Comparison of ENCODE assay signal across 1 cellular context in the genomic region with DNA sequence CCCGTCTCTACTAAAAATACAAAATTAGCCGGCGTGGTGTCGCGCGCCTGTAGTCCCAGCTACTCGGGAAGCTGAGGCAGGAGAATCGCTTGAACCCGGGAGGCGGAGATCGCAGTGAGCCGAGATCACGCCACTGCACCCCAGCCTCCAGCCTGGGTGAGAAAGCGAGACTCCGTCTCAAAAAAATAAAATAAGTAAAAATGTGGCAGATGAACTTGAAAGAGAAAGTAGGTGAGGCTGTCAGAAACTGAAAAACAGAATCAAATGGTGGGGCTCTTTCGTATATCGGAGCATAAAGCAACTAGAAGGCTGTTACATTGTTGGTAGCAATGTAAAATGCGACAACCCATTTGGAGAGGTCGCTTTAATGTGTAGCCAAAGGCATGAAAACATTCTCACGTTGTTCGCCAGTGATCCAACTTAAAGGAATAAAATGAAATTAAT.
TF ChIP-seq lines count a peak whose summit lies in the region.

No MANE protein-coding gene starts in this region.

TF ChIP-seq in K562, 482 proteins besides CTCF, POLR2A, EP300 and RAD21 (continued from another document and continues in another):
- TF ChIP-seq PATZ1 (CRISPR knock-in tag; IDR thresholded peaks at IDR 0.05; ENCODE audit: borderline replicate concordance), result no peak
- 0 out of 2 replicates have a peak, but pooled peaks have one; percentile 54 for TF ChIP-seq MIER1 (IDR thresholded peaks at IDR 0.05; ENCODE audit: low read depth)
- TF ChIP-seq PTTG1 (tag; IDR thresholded peaks at IDR 0.05; ENCODE audit: low read depth), result no peak
- no peak for TF ChIP-seq ILF3 (IDR thresholded peaks at IDR 0.05; ENCODE audit: borderline replicate concordance)
- TF ChIP-seq, protein P1, sequence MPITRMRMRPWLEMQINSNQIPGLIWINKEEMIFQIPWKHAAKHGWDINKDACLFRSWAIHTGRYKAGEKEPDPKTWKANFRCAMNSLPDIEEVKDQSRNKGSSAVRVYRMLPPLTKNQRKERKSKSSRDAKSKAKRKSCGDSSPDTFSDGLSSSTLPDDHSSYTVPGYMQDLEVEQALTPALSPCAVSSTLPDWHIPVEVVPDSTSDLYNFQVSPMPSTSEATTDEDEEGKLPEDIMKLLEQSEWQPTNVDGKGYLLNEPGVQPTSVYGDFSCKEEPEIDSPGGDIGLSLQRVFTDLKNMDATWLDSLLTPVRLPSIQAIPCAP (CRISPR knock-in tag; IDR thresholded peaks at IDR 0.05; ENCODE audit: borderline replicate concordance), result no peak
- TF ChIP-seq NFE2L1 (tag; IDR thresholded peaks at IDR 0.05; ENCODE audit: borderline replicate concordance, low read depth), result no peak
- no peak for TF ChIP-seq ZNF3 (CRISPR knock-in tag; IDR thresholded peaks at IDR 0.05)
- no peak for TF ChIP-seq ZNF165 (CRISPR knock-in tag; IDR thresholded peaks at IDR 0.05; ENCODE audit: borderline replicate concordance)
- TF ChIP-seq POLR2G (IDR thresholded peaks at IDR 0.05; ENCODE audit: low read depth, low read length), result no peak
- no peak for TF ChIP-seq KLF10 (CRISPR knock-in tag; IDR thresholded peaks at IDR 0.05)
- no peak for TF ChIP-seq SRSF1 (IDR thresholded peaks at IDR 0.05; ENCODE audit: low read depth, low read length)
- TF ChIP-seq PHF20 (IDR thresholded peaks at IDR 0.05; ENCODE audit: partially characterized antibody), result no peak
- no peak for TF ChIP-seq TEAD2 (tag; IDR thresholded peaks at IDR 0.05)
- no peak for TF ChIP-seq PKNOX1 (IDR thresholded peaks at IDR 0.05)
- TF ChIP-seq SP2 (IDR thresholded peaks at IDR 0.05; ENCODE audit: extremely low read depth, low read depth, low read length, poor library complexity, severe bottlenecking), result no peak
- no peak for TF ChIP-seq ERF (CRISPR knock-in tag; IDR thresholded peaks at IDR 0.05)
- TF ChIP-seq, protein P2, sequence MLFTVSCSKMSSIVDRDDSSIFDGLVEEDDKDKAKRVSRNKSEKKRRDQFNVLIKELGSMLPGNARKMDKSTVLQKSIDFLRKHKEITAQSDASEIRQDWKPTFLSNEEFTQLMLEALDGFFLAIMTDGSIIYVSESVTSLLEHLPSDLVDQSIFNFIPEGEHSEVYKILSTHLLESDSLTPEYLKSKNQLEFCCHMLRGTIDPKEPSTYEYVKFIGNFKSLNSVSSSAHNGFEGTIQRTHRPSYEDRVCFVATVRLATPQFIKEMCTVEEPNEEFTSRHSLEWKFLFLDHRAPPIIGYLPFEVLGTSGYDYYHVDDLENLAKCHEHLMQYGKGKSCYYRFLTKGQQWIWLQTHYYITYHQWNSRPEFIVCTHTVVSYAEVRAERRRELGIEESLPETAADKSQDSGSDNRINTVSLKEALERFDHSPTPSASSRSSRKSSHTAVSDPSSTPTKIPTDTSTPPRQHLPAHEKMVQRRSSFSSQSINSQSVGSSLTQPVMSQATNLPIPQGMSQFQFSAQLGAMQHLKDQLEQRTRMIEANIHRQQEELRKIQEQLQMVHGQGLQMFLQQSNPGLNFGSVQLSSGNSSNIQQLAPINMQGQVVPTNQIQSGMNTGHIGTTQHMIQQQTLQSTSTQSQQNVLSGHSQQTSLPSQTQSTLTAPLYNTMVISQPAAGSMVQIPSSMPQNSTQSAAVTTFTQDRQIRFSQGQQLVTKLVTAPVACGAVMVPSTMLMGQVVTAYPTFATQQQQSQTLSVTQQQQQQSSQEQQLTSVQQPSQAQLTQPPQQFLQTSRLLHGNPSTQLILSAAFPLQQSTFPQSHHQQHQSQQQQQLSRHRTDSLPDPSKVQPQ (CRISPR knock-in tag; IDR thresholded peaks at IDR 0.05; ENCODE audit: borderline replicate concordance), result no peak
- no peak for TF ChIP-seq TCF3 (CRISPR knock-in tag; IDR thresholded peaks at IDR 0.05)
- no peak for TF ChIP-seq RB1 (IDR thresholded peaks at IDR 0.05; ENCODE audit: low read depth)
- TF ChIP-seq ZSCAN32 (CRISPR knock-in tag; IDR thresholded peaks at IDR 0.05), result no peak
- TF ChIP-seq ZNF133 (CRISPR knock-in tag; IDR thresholded peaks at IDR 0.05), result no peak
- TF ChIP-seq HNRNPH1 (optimal IDR thresholded peaks at IDR 0.05; ENCODE audit: low read depth, low read length), result no peak
- no peak for TF ChIP-seq ZNF75A (CRISPR knock-in tag; IDR thresholded peaks at IDR 0.05)
- peak; percentile 22; the same call in 1 of the 2 replicates for TF ChIP-seq EHMT2 (IDR thresholded peaks at IDR 0.05)
- no peak for TF ChIP-seq MAX (CRISPR knock-in tag; IDR thresholded peaks at IDR 0.05)
- no peak for TF ChIP-seq ZBTB7A (IDR thresholded peaks at IDR 0.05; ENCODE audit: borderline replicate concordance, control insufficient read depth, low read depth, low read length)
- TF ChIP-seq NR2C1 (IDR thresholded peaks at IDR 0.05), result no peak
- no peak for TF ChIP-seq NR2C1 (tag; IDR thresholded peaks at IDR 0.05)
- TF ChIP-seq ZKSCAN8 (CRISPR knock-in tag; IDR thresholded peaks at IDR 0.05), result no peak
- TF ChIP-seq ZNF699 (CRISPR knock-in tag; IDR thresholded peaks at IDR 0.05; ENCODE audit: insufficient replicate concordance), result no peak
- TF ChIP-seq, protein P3, sequence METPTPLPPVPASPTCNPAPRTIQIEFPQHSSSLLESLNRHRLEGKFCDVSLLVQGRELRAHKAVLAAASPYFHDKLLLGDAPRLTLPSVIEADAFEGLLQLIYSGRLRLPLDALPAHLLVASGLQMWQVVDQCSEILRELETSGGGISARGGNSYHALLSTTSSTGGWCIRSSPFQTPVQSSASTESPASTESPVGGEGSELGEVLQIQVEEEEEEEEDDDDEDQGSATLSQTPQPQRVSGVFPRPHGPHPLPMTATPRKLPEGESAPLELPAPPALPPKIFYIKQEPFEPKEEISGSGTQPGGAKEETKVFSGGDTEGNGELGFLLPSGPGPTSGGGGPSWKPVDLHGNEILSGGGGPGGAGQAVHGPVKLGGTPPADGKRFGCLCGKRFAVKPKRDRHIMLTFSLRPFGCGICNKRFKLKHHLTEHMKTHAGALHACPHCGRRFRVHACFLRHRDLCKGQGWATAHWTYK (CRISPR knock-in tag; IDR thresholded peaks at IDR 0.05), result no peak
- no peak for TF ChIP-seq POLR2AphosphoS2 (IDR thresholded peaks at IDR 0.05; ENCODE audit: low read length)
- TF ChIP-seq KHSRP (IDR thresholded peaks at IDR 0.05), result no peak
- TF ChIP-seq MBD2 (IDR thresholded peaks at IDR 0.05; ENCODE audit: borderline replicate concordance, low read depth), result no peak
- no peak for TF ChIP-seq ZHX1 (conservative IDR thresholded peaks at IDR 0.05; ENCODE audit: low read length)
- no peak for TF ChIP-seq ZNF449 (CRISPR knock-in tag; IDR thresholded peaks at IDR 0.05)
- TF ChIP-seq DIDO1 (tag; IDR thresholded peaks at IDR 0.05; ENCODE audit: low read depth), result no peak
- TF ChIP-seq, protein P4, sequence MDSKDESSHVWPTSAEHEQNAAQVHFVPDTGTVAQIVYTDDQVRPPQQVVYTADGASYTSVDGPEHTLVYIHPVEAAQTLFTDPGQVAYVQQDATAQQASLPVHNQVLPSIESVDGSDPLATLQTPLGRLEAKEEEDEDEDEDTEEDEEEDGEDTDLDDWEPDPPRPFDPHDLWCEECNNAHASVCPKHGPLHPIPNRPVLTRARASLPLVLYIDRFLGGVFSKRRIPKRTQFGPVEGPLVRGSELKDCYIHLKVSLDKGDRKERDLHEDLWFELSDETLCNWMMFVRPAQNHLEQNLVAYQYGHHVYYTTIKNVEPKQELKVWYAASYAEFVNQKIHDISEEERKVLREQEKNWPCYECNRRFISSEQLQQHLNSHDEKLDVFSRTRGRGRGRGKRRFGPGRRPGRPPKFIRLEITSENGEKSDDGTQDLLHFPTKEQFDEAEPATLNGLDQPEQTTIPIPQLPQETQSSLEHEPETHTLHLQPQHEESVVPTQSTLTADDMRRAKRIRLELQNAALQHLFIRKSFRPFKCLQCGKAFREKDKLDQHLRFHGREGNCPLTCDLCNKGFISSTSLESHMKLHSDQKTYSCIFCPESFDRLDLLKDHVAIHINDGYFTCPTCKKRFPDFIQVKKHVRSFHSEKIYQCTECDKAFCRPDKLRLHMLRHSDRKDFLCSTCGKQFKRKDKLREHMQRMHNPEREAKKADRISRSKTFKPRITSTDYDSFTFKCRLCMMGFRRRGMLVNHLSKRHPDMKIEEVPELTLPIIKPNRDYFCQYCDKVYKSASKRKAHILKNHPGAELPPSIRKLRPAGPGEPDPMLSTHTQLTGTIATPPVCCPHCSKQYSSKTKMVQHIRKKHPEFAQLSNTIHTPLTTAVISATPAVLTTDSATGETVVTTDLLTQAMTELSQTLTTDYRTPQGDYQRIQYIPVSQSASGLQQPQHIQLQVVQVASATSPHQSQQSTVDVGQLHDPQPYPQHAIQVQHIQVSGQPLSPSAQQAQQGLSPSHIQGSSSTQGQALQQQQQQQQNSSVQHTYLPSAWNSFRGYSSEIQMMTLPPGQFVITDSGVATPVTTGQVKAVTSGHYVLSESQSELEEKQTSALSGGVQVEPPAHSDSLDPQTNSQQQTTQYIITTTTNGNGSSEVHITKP (IDR thresholded peaks at IDR 0.05; ENCODE audit: partially characterized antibody), result peak; percentile 10
- 0 out of 2 replicates have a peak, but pooled peaks have one; percentile 30 for TF ChIP-seq HBP1 (CRISPR knock-in tag; IDR thresholded peaks at IDR 0.05)
- TF ChIP-seq CBFB (CRISPR knock-in tag; IDR thresholded peaks at IDR 0.05), result 0 out of 2 replicates have a peak, but pooled peaks have one; percentile 1
- no peak for TF ChIP-seq KAT2B (IDR thresholded peaks at IDR 0.05; ENCODE audit: low read depth, low read length)
